21 cellular contexts compared by ENCODE assay signal in the genomic region with DNA sequence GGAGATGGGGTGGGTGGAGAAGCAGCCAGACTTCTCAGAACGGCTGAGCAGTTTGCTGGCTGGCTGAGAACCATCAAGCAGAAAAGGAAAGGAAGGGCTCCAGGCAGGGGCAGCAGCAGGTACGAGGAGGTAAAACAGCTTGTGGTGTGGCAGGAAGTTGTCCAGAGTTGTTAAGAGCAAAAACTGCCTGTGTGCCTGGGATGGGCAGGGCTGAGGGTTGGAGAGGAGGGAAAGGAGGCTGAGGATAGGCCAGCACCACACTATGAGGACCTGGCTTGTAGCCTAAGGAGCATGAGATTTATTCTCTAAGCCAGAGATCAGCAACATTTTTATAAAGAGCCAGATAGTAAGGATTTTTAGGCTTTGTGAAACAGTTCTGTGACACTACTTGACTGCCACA. TPM values are rescaled to one million over a fixed set of nuclear protein-coding genes. Genes with fewer than 3 reads are reported as not detected.
DNase-seq lines count a peak whose midpoint lies in the region; ATAC-seq, FAIRE-seq and TF ChIP-seq lines count a peak whose summit lies in the region.
"Had no signal": no experiment of that assay in that cellular context is flagged by ENCODE, and none has a peak within 500 bp of the region (broad histone marks: within the 10 kb centered on the region; RNA-seq: fewer than 3 reads in every experiment).

No MANE protein-coding gene starts in this region.

- TF ChIP-seq CTCF in colonic mucosa (IDR thresholded peaks at IDR 0.05) (no peak), mucosa of descending colon (IDR thresholded peaks at IDR 0.05) (no peak), upper lobe of right lung (IDR thresholded peaks at IDR 0.05) (no peak), D721Med (IDR thresholded peaks at IDR 0.05; ENCODE audit: insufficient read depth, missing control alignments) (no peak)

- intact Hi-C loops in colonic mucosa (cut with DNase I), result no loop called here
- intact Hi-C loops in mucosa of descending colon (cut with DNase I, micrococcal nuclease), result no loop called here
- intact Hi-C loops in upper lobe of right lung (cut with DNase I), result no loop called here

- H3K27me3 ChIP-seq in colonic mucosa (no peaks in the 10 kb centered on the region), upper lobe of right lung (no peaks in the 10 kb centered on the region)
- H3K27me3 ChIP-seq: BE2C had no signal

- no peaks in the 10 kb centered on the region for H3K4me1 ChIP-seq in colonic mucosa
- peaks cover 6% of the 10 kb centered on the region for H3K4me1 ChIP-seq in mucosa of descending colon (ENCODE audit: low read depth)
- no peaks in the 10 kb centered on the region for H3K4me1 ChIP-seq in upper lobe of right lung
- H3K4me1 ChIP-seq: BE2C, Caco-2 had no signal

- peak; percentile 74 for ATAC-seq in mucosa of descending colon
- peak; percentile 67 for ATAC-seq in upper lobe of right lung
- no peak for ATAC-seq in GM18505 (IDR thresholded peaks at IDR 0.05; ENCODE audit: unreplicated experiment)
- ATAC-seq: HCT116 had no signal

- FAIRE-seq in D721Med (lab: Jason Lieb, UNC), result no peak
- FAIRE-seq: GM12892, HTR-8/SVneo had no signal

- TF ChIP-seq POLR2A in GM18505 (IDR thresholded peaks at IDR 0.05; ENCODE audit: borderline replicate concordance, extremely low read depth, insufficient read depth, insufficient read length), result no peak

- H3K9me3 ChIP-seq in colonic mucosa, result no peaks in the 10 kb centered on the region
- H3K9me3 ChIP-seq in mucosa of descending colon, result no peaks in the 10 kb centered on the region
- H3K9me3 ChIP-seq in upper lobe of right lung, result no peaks in the 10 kb centered on the region
- H3K9me3 ChIP-seq: BE2C, Caco-2 had no signal

- H3K36me3 ChIP-seq in colonic mucosa (no peaks in the 10 kb centered on the region), mucosa of descending colon (ENCODE audit: low read depth) (no peaks in the 10 kb centered on the region), upper lobe of right lung (peaks cover 4% of the 10 kb centered on the region)
- H3K36me3 ChIP-seq: BE2C had no signal

- no peak overlapping the region for H3K9ac ChIP-seq in colonic mucosa (ENCODE audit: low read depth in 2 of 2, low read length in 2 of 2)

- H3K4me3 ChIP-seq in colonic mucosa (no peak overlapping the region), mucosa of descending colon (no peak overlapping the region), upper lobe of right lung (no peak overlapping the region)

- H3K27ac ChIP-seq in colonic mucosa, result no peak overlapping the region
- H3K27ac ChIP-seq in upper lobe of right lung, result no peak overlapping the region

- peak; percentile 60 for DNase-seq in NCI-H69 (lab: John Stamatoyannopoulos, UW)
- peak; percentile 25 for DNase-seq in colonic mucosa
- DNase-seq in mucosa of descending colon, result peak in 2 of 3 donors; percentile 21 to 37
- DNase-seq in upper lobe of right lung, result no peak
- no peak for DNase-seq in D721Med (ENCODE audit: insufficient read length, low spot score)
- DNase-seq: BE2C; C1 segment of cervical spinal cord; Caco-2; CD4-positive, alpha-beta T cell; DMS153; DMS79; GDM1; GOT3; H7; HFFc6; IMR-90 had no signal

RNA-seq across cellular contexts. Expression of gene IGSF10, which starts 8.0 kb away (rescaled TPM):
- total RNA-seq in colonic mucosa (1 to 10 TPM in 1 of 2 donors, under 1 TPM in 1; 0.96 to 1.5 TPM), mucosa of descending colon (1 to 10 TPM; 1.0 to 1.6 (median 1.3) TPM), upper lobe of right lung (32.4 TPM)
- total RNA-seq: CD4-positive, alpha-beta T cell; Daoy had no signal

Comparison
In these comparisons a context has a peak if more than half of its experiments do, and no peak if none do; other contexts are left out.
1. DNase-seq: peak in NCI-H69 (single experiment), colonic mucosa (single experiment) and mucosa of descending colon (2 of 3); none in upper lobe of right lung (single experiment) and D721Med (single experiment).
2. RNA of gene IGSF10, which starts 8.0 kb away (total RNA-seq): 32.4 TPM in upper lobe of right lung (single experiment); 0.96 to 1.5 TPM in colonic mucosa and 1.0 to 1.6 TPM in mucosa of descending colon; every median in the first group is over 10 times any median in the second.